11 cellular contexts compared by ENCODE assay signal in genomic region chr22:32469799-32470212, GRCh38. TPM values are rescaled to one million over a fixed set of nuclear protein-coding genes. Genes with fewer than 3 reads are reported as not detected.
A peak's percentile ranks its signal among the peaks of the same experiment; 100 is the strongest.
DNase-seq lines count a peak whose midpoint lies in the region; ATAC-seq and TF ChIP-seq lines count a peak whose summit lies in the region.
"Had no signal": no experiment of that assay in that cellular context is flagged by ENCODE, and none has a peak within 500 bp of the region (broad histone marks: within the 10 kb centered on the region; RNA-seq: fewer than 3 reads in every experiment).

No MANE protein-coding gene starts in this region.

- TF ChIP-seq CTCF in fibroblast of villous mesenchyme (IDR thresholded peaks at IDR 0.05; ENCODE audit: insufficient read depth, low read depth, low read length) = no peak
- no peak for TF ChIP-seq CTCF in natural killer cell (IDR thresholded peaks at IDR 0.05)

- H3K27me3 Mint-ChIP-seq in natural killer cell (ENCODE audit: low read depth in 2 of 2) = peaks cover 31 to 34% of the 10 kb centered on the region in 2 donors

- no peak overlapping the region for H3K27ac Mint-ChIP-seq in natural killer cell
- H3K27ac Mint-ChIP-seq: activated naive CD4-positive, alpha-beta T cell treated with anti-CD3 and anti-CD28 coated beads for 36 hours; B cell had no signal

- H3K4me3 Mint-ChIP-seq in natural killer cell = no peak overlapping the region
- H3K4me3 Mint-ChIP-seq: activated naive CD4-positive, alpha-beta T cell treated with anti-CD3 and anti-CD28 coated beads for 36 hours; B cell had no signal

- TF ChIP-seq POLR2A in GM18505 (IDR thresholded peaks at IDR 0.05; ENCODE audit: borderline replicate concordance, extremely low read depth, insufficient read depth, insufficient read length) = no peak

- H3K4me1 Mint-ChIP-seq in natural killer cell = peaks cover 8 to 9% of the 10 kb centered on the region in 2 donors

- intact Hi-C loops in natural killer cell (cut with micrococcal nuclease) = loop anchor here (10.0 kb wide), 3 partner anchors 265 to 1385 kb away; partner anchors contain the start of genes RFPL2 and SMTN

- H3K4me3 ChIP-seq in fibroblast of villous mesenchyme (ENCODE audit: low read depth, low read length) = no peak overlapping the region

- no peak for ATAC-seq in GM18505 (IDR thresholded peaks at IDR 0.05; ENCODE audit: unreplicated experiment)
- ATAC-seq in natural killer cell = no peak
- ATAC-seq in GM19324 (IDR thresholded peaks at IDR 0.05; ENCODE audit: low FRiP score, unreplicated experiment) = no peak

- DNase-seq in NCI-H1436 (lab: John Stamatoyannopoulos, UW) (peak; percentile 19), NCI-H1436 treated with DMSO at 0.1 percent for 48 hours (lab: John Stamatoyannopoulos, UW) (no peak), OCI-M1 (lab: John Stamatoyannopoulos, UW) (peak; percentile 56), fibroblast of villous mesenchyme (ENCODE audit: low read depth) (peak; percentile 86), stromal cell of bone marrow (ENCODE audit: low read depth) (peak; percentile 55), natural killer cell (no peak)
- DNase-seq: activated naive CD4-positive, alpha-beta T cell treated with anti-CD3 and anti-CD28 coated beads for 36 hours; stimulated activated CD4-positive, alpha-beta T cell treated with anti-CD3 and anti-CD28 coated beads, Interleukin-4, amount 100 ng/mL, for 24 hours had no signal

- no peaks in the 10 kb centered on the region for H3K36me3 Mint-ChIP-seq in natural killer cell

- H3K9me3 Mint-ChIP-seq in natural killer cell = no peaks in the 10 kb centered on the region
- H3K9me3 Mint-ChIP-seq: activated naive CD4-positive, alpha-beta T cell treated with anti-CD3 and anti-CD28 coated beads for 36 hours had no signal

RNA-seq across cellular contexts. Expression of gene FBXO7, which starts 4.8 kb away (rescaled TPM):
- total RNA-seq in fibroblast of villous mesenchyme = 65.7 and 72.1 TPM in 2 replicates
- 100 to 1,000 TPM; 173 to 208 (median 198) TPM for total RNA-seq in natural killer cell

RNA-seq across cellular contexts. Expression of gene BPIFC, which starts 5.6 kb away (rescaled TPM):
- total RNA-seq in fibroblast of villous mesenchyme (not detected in 2 replicates), natural killer cell (not detected)
- total RNA-seq: activated naive CD4-positive, alpha-beta T cell treated with anti-CD3 and anti-CD28 coated beads for 36 hours; B cell had no signal

RNA-seq across cellular contexts. Expression of gene RTCB, which starts 57.8 kb away (rescaled TPM):
- 98.2 and 111 TPM in 2 replicates for total RNA-seq in fibroblast of villous mesenchyme
- total RNA-seq in natural killer cell = 10 to 100 TPM; 44.3 to 53.2 (median 46.6) TPM

Comparison
In these comparisons a context has a peak if more than half of its experiments do, and no peak if none do; other contexts are left out.
1. DNase-seq: peak in NCI-H1436 (single experiment), OCI-M1 (single experiment), fibroblast of villous mesenchyme (single experiment) and stromal cell of bone marrow (single experiment); none in NCI-H1436 treated with DMSO at 0.1 percent for 48 hours (single experiment) and natural killer cell (single experiment).